ENCODE assay signal across 1 cellular context in genomic region chr1:92168657-92169056, GRCh38.
A peak's percentile ranks its signal among the peaks of the same experiment; 100 is the strongest.
TF ChIP-seq lines count a peak whose summit lies in the region.

No MANE protein-coding gene starts in this region.

TF ChIP-seq in K562, 482 proteins besides CTCF, POLR2A, EP300 and RAD21 (continued from another document):
- TF ChIP-seq HINFP (tag; conservative IDR thresholded peaks at IDR 0.05; ENCODE audit: low read depth) (no peak), ZBTB12 (CRISPR knock-in tag; IDR thresholded peaks at IDR 0.05) (no peak), RFX1 (IDR thresholded peaks at IDR 0.05) (peak; percentile 53), POLR2G (IDR thresholded peaks at IDR 0.05; ENCODE audit: low read depth, low read length) (no peak), ZNF57 (CRISPR knock-in tag; IDR thresholded peaks at IDR 0.05) (no peak), ATF3 (IDR thresholded peaks at IDR 0.05) (peak; percentile 57), ATF3 (CRISPR knock-in tag; conservative IDR thresholded peaks at IDR 0.05) (no peak), ATF7 (IDR thresholded peaks at IDR 0.05) (0 out of 2 replicates have a peak, but pooled peaks have one; percentile 52)
